14 cellular contexts compared by ENCODE assay signal in the genomic region with DNA sequence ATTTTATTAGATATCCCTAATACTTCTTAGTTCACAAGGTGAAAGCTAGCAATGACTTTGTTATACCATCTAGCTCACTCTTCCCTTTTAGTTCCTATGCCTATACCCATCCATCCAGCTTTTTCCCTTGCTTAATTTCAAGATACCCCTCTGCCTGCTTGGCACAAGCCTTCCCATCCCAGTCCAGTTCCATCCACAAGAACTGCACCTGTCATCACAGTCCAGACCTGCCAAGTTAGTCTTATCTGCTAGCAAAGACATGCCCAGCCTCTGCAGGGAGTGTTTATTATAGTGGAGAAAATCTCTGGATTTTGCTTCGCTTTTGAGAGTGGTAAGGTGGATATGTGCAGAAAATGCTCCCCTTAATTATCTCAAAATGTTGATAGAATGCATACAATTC.
DNase-seq lines count a peak whose midpoint lies in the region; ATAC-seq and TF ChIP-seq lines count a peak whose summit lies in the region.
"Had no signal": no experiment of that assay in that cellular context is flagged by ENCODE, and none has a peak within 500 bp of the region (broad histone marks: within the 10 kb centered on the region; RNA-seq: fewer than 3 reads in every experiment).

No MANE protein-coding gene starts in this region.

- H3K27ac Mint-ChIP-seq in CD4-positive, alpha-beta memory T cell, result peak overlapping the region in 5 of 7 donors; percentile 64 to 94 (median 78)
- peak overlapping the region; percentile 91 for H3K27ac Mint-ChIP-seq in T-helper 17 cell
- no peak overlapping the region for H3K27ac Mint-ChIP-seq in activated CD8-positive, alpha-beta memory T cell treated with anti-CD3 and anti-CD28 coated beads, Interleukin-2, amount 10 ng/mL, durations not matched to agents 7 days and 5 days
- H3K27ac Mint-ChIP-seq: B cell; CD8-positive, alpha-beta T cell; HFFc6 had no signal

- no peaks in the 10 kb centered on the region for H4K20me1 ChIP-seq in KMS-11 (ENCODE audit: insufficient read depth)

- no peak overlapping the region for H2AFZ ChIP-seq in KMS-11 (ENCODE audit: low read depth)
- H2AFZ ChIP-seq: PC-9 had no signal

- intact Hi-C loops in CD4-positive, alpha-beta memory T cell (cut with micrococcal nuclease), result loop anchor here (10.0 kb wide), 1 partner anchor 57 kb away; no protein-coding TSS in a partner anchor
- intact Hi-C loops in left cardiac atrium (cut with DNase I), result no loop called here

- H3K79me2 ChIP-seq in KMS-11 (ENCODE audit: insufficient read depth, low read depth), result no peaks in the 10 kb centered on the region

- no peaks in the 10 kb centered on the region for H3K27me3 Mint-ChIP-seq in CD4-positive, alpha-beta memory T cell
- H3K27me3 Mint-ChIP-seq in T-helper 17 cell, result no peaks in the 10 kb centered on the region
- H3K27me3 Mint-ChIP-seq in activated CD8-positive, alpha-beta memory T cell treated with anti-CD3 and anti-CD28 coated beads, Interleukin-2, amount 10 ng/mL, durations not matched to agents 7 days and 5 days, result no peaks in the 10 kb centered on the region
- H3K27me3 Mint-ChIP-seq: B cell had no signal

- H3K4me1 ChIP-seq in CD4-positive, alpha-beta memory T cell (ENCODE audit: insufficient read depth, low read length), result peaks cover 20% of the 10 kb centered on the region
- H3K4me1 ChIP-seq in KMS-11 (ENCODE audit: low read depth, poor library complexity, severe bottlenecking), result peaks cover 28% of the 10 kb centered on the region

- H3K4me2 ChIP-seq in KMS-11, result peak overlapping the region; percentile 61
- H3K4me2 ChIP-seq: PC-9 had no signal

- ATAC-seq in T-helper 17 cell (no peak), left cardiac atrium (peak; percentile 86 to 88), HG02610 (IDR thresholded peaks at IDR 0.05; ENCODE audit: unreplicated experiment) (no peak)
- ATAC-seq in activated CD8-positive, alpha-beta memory T cell treated with anti-CD3 and anti-CD28 coated beads, Interleukin-2, amount 10 ng/mL, durations not matched to agents 7 days and 5 days, result no peak

- peaks cover 11 to 25% (median 21%) of the 10 kb centered on the region in 4 donors for H3K4me1 Mint-ChIP-seq in CD4-positive, alpha-beta memory T cell
- peaks cover 12% of the 10 kb centered on the region for H3K4me1 Mint-ChIP-seq in T-helper 17 cell
- H3K4me1 Mint-ChIP-seq in activated CD8-positive, alpha-beta memory T cell treated with anti-CD3 and anti-CD28 coated beads, Interleukin-2, amount 10 ng/mL, durations not matched to agents 7 days and 5 days, result peaks cover 14% of the 10 kb centered on the region

- CTCF ChIA-PET in CD4-positive, alpha-beta memory T cell (lab: Charles Lee; ENCODE audit: partially characterized antibody), result interaction anchor here (1.0 to 2.8 kb wide), 9 partner anchors 9 to 181 kb away, joined by 3 to 12 read pairs (median 7); no protein-coding TSS in a partner anchor
- CTCF ChIA-PET in activated CD8-positive, alpha-beta memory T cell treated with anti-CD3 and anti-CD28 coated beads, Interleukin-2, amount 10 ng/mL, durations not matched to agents 7 days and 5 days (lab: Charles Lee), result interaction anchor here (0.9 to 1.1 kb wide), 2 partner anchors 7 to 14 kb away, joined by 3 to 4 read pairs; no protein-coding TSS in a partner anchor

- H3K9me3 Mint-ChIP-seq in CD4-positive, alpha-beta memory T cell, result peaks cover 0 to 2% (median 0%) of the 10 kb centered on the region in 8 donors
- peaks cover 2% of the 10 kb centered on the region for H3K9me3 Mint-ChIP-seq in activated CD8-positive, alpha-beta memory T cell treated with anti-CD3 and anti-CD28 coated beads, Interleukin-2, amount 10 ng/mL, durations not matched to agents 7 days and 5 days (ENCODE audit: low read depth)
- H3K9me3 Mint-ChIP-seq: CD8-positive, alpha-beta T cell; HFFc6 had no signal

- POLR2A ChIA-PET in CD4-positive, alpha-beta memory T cell (lab: Charles Lee; ENCODE audit: partially characterized antibody), result interaction anchor here (1.4 kb wide), 1 partner anchor 158 kb away, joined by 8 read pairs; a partner anchor contains a TSS

- H3K27ac ChIP-seq in CD4-positive, alpha-beta memory T cell (ENCODE audit: low read depth, low read length), result no peak overlapping the region
- no peak overlapping the region; the same call in 1 of the 2 replicates for H3K27ac ChIP-seq in KMS-11
- H3K27ac ChIP-seq: HL-60, PC-9, SK-N-MC had no signal

- no peaks in the 10 kb centered on the region for H3K9me3 ChIP-seq in CD4-positive, alpha-beta memory T cell (ENCODE audit: control insufficient read depth in 1 of 2, low read length in 2 of 2)
- H3K9me3 ChIP-seq in T-helper 17 cell (ENCODE audit: control insufficient read depth, low read length, poor library complexity, severe bottlenecking), result no peaks in the 10 kb centered on the region

- H3K36me3 Mint-ChIP-seq in CD4-positive, alpha-beta memory T cell, result no peaks in the 10 kb centered on the region
- peaks cover 2% of the 10 kb centered on the region for H3K36me3 Mint-ChIP-seq in T-helper 17 cell (ENCODE audit: low read depth)
- H3K36me3 Mint-ChIP-seq in activated CD8-positive, alpha-beta memory T cell treated with anti-CD3 and anti-CD28 coated beads, Interleukin-2, amount 10 ng/mL, durations not matched to agents 7 days and 5 days, result peaks cover 10% of the 10 kb centered on the region

- no peaks in the 10 kb centered on the region for H3K27me3 ChIP-seq in CD4-positive, alpha-beta memory T cell (ENCODE audit: insufficient read depth, low read length)
- no peaks in the 10 kb centered on the region for H3K27me3 ChIP-seq in KMS-11 (ENCODE audit: insufficient read depth, low read depth)

- no peak for DNase-seq in CD4-positive, alpha-beta memory T cell
- DNase-seq in T-helper 17 cell (no peak), left cardiac atrium (no peak), epidermal melanocyte (ENCODE audit: insufficient read length, low spot score) (no peak)
- DNase-seq in activated CD8-positive, alpha-beta memory T cell treated with anti-CD3 and anti-CD28 coated beads, Interleukin-2, amount 10 ng/mL, durations not matched to agents 7 days and 5 days, result no peak
- DNase-seq: CD8-positive, alpha-beta T cell; HFFc6; NCI-H2029 treated with DMSO at 0.1 percent for 48 hours; PC-9 had no signal

- no peak for TF ChIP-seq CTCF in KMS-11 (conservative IDR thresholded peaks at IDR 0.05; ENCODE audit: low read depth, low read length)

- no peaks in the 10 kb centered on the region for H3K36me3 ChIP-seq in CD4-positive, alpha-beta memory T cell (ENCODE audit: insufficient read depth, low read length)
- H3K36me3 ChIP-seq in KMS-11 (ENCODE audit: insufficient read depth), result no peaks in the 10 kb centered on the region

- H3K4me3 ChIP-seq in CD4-positive, alpha-beta memory T cell (ENCODE audit: low read length in 2 of 2), result no peak overlapping the region
- no peak overlapping the region for H3K4me3 ChIP-seq in KMS-11 (IDR thresholded peaks at IDR 0.05; ENCODE audit: insufficient read depth, low read depth, low read length)
- H3K4me3 ChIP-seq: PC-9, SK-N-MC had no signal

- peak overlapping the region in 1 of 8 donors; percentile 48 for H3K4me3 Mint-ChIP-seq in CD4-positive, alpha-beta memory T cell
- peak overlapping the region; percentile 19 for H3K4me3 Mint-ChIP-seq in T-helper 17 cell
- H3K4me3 Mint-ChIP-seq in activated CD8-positive, alpha-beta memory T cell treated with anti-CD3 and anti-CD28 coated beads, Interleukin-2, amount 10 ng/mL, durations not matched to agents 7 days and 5 days, result no peak overlapping the region
- H3K4me3 Mint-ChIP-seq: B cell; CD8-positive, alpha-beta T cell; HFFc6 had no signal

- H3K9ac ChIP-seq in KMS-11, result no peak overlapping the region

Comparison
In these comparisons a context has a peak if more than half of its experiments do, and no peak if none do; other contexts are left out.
1. ATAC-seq: peak in left cardiac atrium (2 of 2); none in T-helper 17 cell (single experiment), HG02610 (single experiment) and activated CD8-positive, alpha-beta memory T cell treated with anti-CD3 and anti-CD28 coated beads, Interleukin-2, amount 10 ng/mL, durations not matched to agents 7 days and 5 days (single experiment).